Comparison of ENCODE assay signal across 17 cellular contexts in genomic region chr18:79640875-79641274, GRCh38. TPM values are rescaled to one million over a fixed set of nuclear protein-coding genes. Genes with fewer than 3 reads are reported as not detected.
DNase-seq lines count a peak whose midpoint lies in the region; TF ChIP-seq lines count a peak whose summit lies in the region.
"Had no signal": no experiment of that assay in that cellular context is flagged by ENCODE, and none has a peak within 500 bp of the region (broad histone marks: within the 10 kb centered on the region; RNA-seq: fewer than 3 reads in every experiment).

No MANE protein-coding gene starts in this region.

- H3K27ac Mint-ChIP-seq in activated T-helper 1 cell treated with anti-CD3 and anti-CD28 coated beads, Interleukin-12 subunit alpha, Interleukin-12 subunit beta, Interleukin-2, Interleukin-4 antibody, amounts not matched to agents 30 ng/mL and 10 ng/mL and 1 ng/mL, durations not matched to agents 14 hours and 24 hours and 36 hours = no peak overlapping the region
- H3K27ac Mint-ChIP-seq: CD4-positive, alpha-beta T cell; IgD-negative memory B cell had no signal

- H3K79me2 ChIP-seq in osteoblast (ENCODE audit: insufficient read depth, low read length) = no peaks in the 10 kb centered on the region

- intact Hi-C loops in activated T-helper 1 cell treated with anti-CD3 and anti-CD28 coated beads, Interleukin-12 subunit alpha, Interleukin-12 subunit beta, Interleukin-2, Interleukin-4 antibody, amounts not matched to agents 30 ng/mL and 10 ng/mL and 1 ng/mL, durations not matched to agents 14 hours and 24 hours and 36 hours (cut with micrococcal nuclease) = no loop called here
- intact Hi-C loops in lower leg skin (cut with DNase I; ENCODE audit: low total_unique reads) = loop anchor here (5.0 kb wide), 1 partner anchor 259 kb away; no protein-coding TSS in a partner anchor

- H3K36me3 ChIP-seq in osteoblast (ENCODE audit: insufficient read depth, low read length) = no peaks in the 10 kb centered on the region

- no peak for TF ChIP-seq POLR2A in lower leg skin (IDR thresholded peaks at IDR 0.05)

- H3K4me1 Mint-ChIP-seq in activated T-helper 1 cell treated with anti-CD3 and anti-CD28 coated beads, Interleukin-12 subunit alpha, Interleukin-12 subunit beta, Interleukin-2, Interleukin-4 antibody, amounts not matched to agents 30 ng/mL and 10 ng/mL and 1 ng/mL, durations not matched to agents 14 hours and 24 hours and 36 hours (ENCODE audit: low read depth) = no peaks in the 10 kb centered on the region

- no peaks in the 10 kb centered on the region for H3K9me3 ChIP-seq in osteoblast (ENCODE audit: low read depth, low read length)
- H3K9me3 ChIP-seq: Caco-2 had no signal

- peaks cover 13% of the 10 kb centered on the region for H3K27me3 Mint-ChIP-seq in activated T-helper 1 cell treated with anti-CD3 and anti-CD28 coated beads, Interleukin-12 subunit alpha, Interleukin-12 subunit beta, Interleukin-2, Interleukin-4 antibody, amounts not matched to agents 30 ng/mL and 10 ng/mL and 1 ng/mL, durations not matched to agents 14 hours and 24 hours and 36 hours (ENCODE audit: insufficient read depth)

- no peaks in the 10 kb centered on the region for H4K20me1 ChIP-seq in osteoblast (ENCODE audit: insufficient read depth, low read length)

- DNase-seq in GM20000 (ENCODE audit: low spot score) (peak; percentile 13), islet precursor cell (peak; percentile 29), osteoblast (ENCODE audit: insufficient read length, low spot score, missing footprints) (peak; percentile 67), NCI-H748 (lab: John Stamatoyannopoulos, UW; ENCODE audit: unreplicated experiment) (no peak), lower leg skin (ENCODE audit: low spot score in 2 of 2) (no peak), LoVo (ENCODE audit: low spot score) (no peak)
- no peak for DNase-seq in activated T-helper 1 cell treated with anti-CD3 and anti-CD28 coated beads, Interleukin-12 subunit alpha, Interleukin-12 subunit beta, Interleukin-2, Interleukin-4 antibody, amounts not matched to agents 30 ng/mL and 10 ng/mL and 1 ng/mL, durations not matched to agents 14 hours and 24 hours and 36 hours (ENCODE audit: low spot score)
- DNase-seq: ACHN; Caco-2; CD4-positive, alpha-beta T cell; DMS153; DMS79; GDM1; GOT3; H7 had no signal

- TF ChIP-seq CTCF in GM20000 (IDR thresholded peaks at IDR 0.05; ENCODE audit: extremely low read depth, missing control alignments) = no peak
- TF ChIP-seq CTCF in osteoblast (IDR thresholded peaks at IDR 0.05; ENCODE audit: extremely low read depth, low read depth, low read length) = no peak
- no peak for TF ChIP-seq CTCF in lower leg skin (IDR thresholded peaks at IDR 0.05)

- peaks cover 6% of the 10 kb centered on the region for H3K27me3 ChIP-seq in osteoblast (ENCODE audit: insufficient read depth, low read length)

- no peaks in the 10 kb centered on the region for H3K9me3 Mint-ChIP-seq in activated T-helper 1 cell treated with anti-CD3 and anti-CD28 coated beads, Interleukin-12 subunit alpha, Interleukin-12 subunit beta, Interleukin-2, Interleukin-4 antibody, amounts not matched to agents 30 ng/mL and 10 ng/mL and 1 ng/mL, durations not matched to agents 14 hours and 24 hours and 36 hours
- H3K9me3 Mint-ChIP-seq: CD4-positive, alpha-beta T cell; IgD-negative memory B cell had no signal

- no peak overlapping the region for H3K4me3 Mint-ChIP-seq in activated T-helper 1 cell treated with anti-CD3 and anti-CD28 coated beads, Interleukin-12 subunit alpha, Interleukin-12 subunit beta, Interleukin-2, Interleukin-4 antibody, amounts not matched to agents 30 ng/mL and 10 ng/mL and 1 ng/mL, durations not matched to agents 14 hours and 24 hours and 36 hours
- H3K4me3 Mint-ChIP-seq: CD4-positive, alpha-beta T cell; IgD-negative memory B cell had no signal

- no peak overlapping the region for H3K4me2 ChIP-seq in osteoblast (ENCODE audit: insufficient read depth, low read length)

- H3K27ac ChIP-seq in osteoblast (ENCODE audit: low read depth, low read length) = no peak overlapping the region
- H3K27ac ChIP-seq: C4-2B had no signal

- no peaks in the 10 kb centered on the region for H3K36me3 Mint-ChIP-seq in activated T-helper 1 cell treated with anti-CD3 and anti-CD28 coated beads, Interleukin-12 subunit alpha, Interleukin-12 subunit beta, Interleukin-2, Interleukin-4 antibody, amounts not matched to agents 30 ng/mL and 10 ng/mL and 1 ng/mL, durations not matched to agents 14 hours and 24 hours and 36 hours (ENCODE audit: low read depth)
- H3K36me3 Mint-ChIP-seq: IgD-negative memory B cell had no signal

- no peak overlapping the region for H2AFZ ChIP-seq in osteoblast (ENCODE audit: low read length)

- H3K4me3 ChIP-seq in osteoblast (ENCODE audit: insufficient read depth, low read length) (no peak overlapping the region), lower leg skin (ENCODE audit: low read depth, poor library complexity, severe bottlenecking) (no peak overlapping the region)

- no peaks in the 10 kb centered on the region for H3K4me1 ChIP-seq in osteoblast (ENCODE audit: insufficient read depth, low read length)
- H3K4me1 ChIP-seq: Caco-2 had no signal

- WGBS in lower leg skin, 2 donors = 89% methylated on average over 10 of the region's 10 CpGs

RNA-seq across cellular contexts. Expression of gene CTDP1, which starts 38.7 kb away (rescaled TPM):
- total RNA-seq in osteoblast (25.0 and 26.8 TPM in 2 replicates), lower leg skin (10 to 100 TPM; 33.9 to 42.2 (median 38.9) TPM)
- total RNA-seq in activated T-helper 1 cell treated with anti-CD3 and anti-CD28 coated beads, Interleukin-12 subunit alpha, Interleukin-12 subunit beta, Interleukin-2, Interleukin-4 antibody, amounts not matched to agents 30 ng/mL and 10 ng/mL and 1 ng/mL, durations not matched to agents 14 hours and 24 hours and 36 hours = 45.9 and 47.2 TPM in 2 replicates

Comparison
In these comparisons a context has a peak if more than half of its experiments do, and no peak if none do; other contexts are left out.
1. DNase-seq: peak in GM20000 (single experiment), islet precursor cell (single experiment) and osteoblast (single experiment); none in NCI-H748 (single experiment), activated T-helper 1 cell treated with anti-CD3 and anti-CD28 coated beads, Interleukin-12 subunit alpha, Interleukin-12 subunit beta, Interleukin-2, Interleukin-4 antibody, amounts not matched to agents 30 ng/mL and 10 ng/mL and 1 ng/mL, durations not matched to agents 14 hours and 24 hours and 36 hours (single experiment), lower leg skin (0 of 2) and LoVo (single experiment).